In the genomic region with DNA sequence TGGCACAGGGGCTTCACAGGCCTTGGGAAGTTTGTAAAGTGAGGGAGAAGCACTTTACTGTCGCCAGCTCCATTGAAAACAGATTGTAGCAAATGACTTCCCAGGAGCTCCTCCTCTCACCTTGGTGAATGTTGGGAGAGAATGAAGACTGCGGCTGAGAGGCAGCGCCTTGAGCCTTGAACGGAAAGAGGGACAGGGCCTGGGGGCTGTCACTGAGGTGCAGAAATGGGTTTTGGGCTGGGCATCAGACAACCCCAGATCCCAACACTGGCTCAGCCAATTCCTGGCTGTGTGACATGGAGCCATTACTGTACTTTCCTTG, we compare ENCODE assay signal across 8 cellular contexts. TPM values are rescaled to one million over a fixed set of nuclear protein-coding genes. Genes with fewer than 3 reads are reported as not detected.
A peak's percentile ranks its signal among the peaks of the same experiment; 100 is the strongest.
DNase-seq lines count a peak whose midpoint lies in the region; ATAC-seq and TF ChIP-seq lines count a peak whose summit lies in the region.

No MANE protein-coding gene starts in this region.

- peak overlapping the region; percentile 76 for H3K4me3 ChIP-seq in GM12865 (ENCODE audit: low read depth, low read length)
- peak overlapping the region; percentile 45 for H3K4me3 ChIP-seq in mucosa of stomach (ENCODE audit: low read length)

- no peaks in the 10 kb centered on the region for H3K27me3 Mint-ChIP-seq in MCF 10A (ENCODE audit: insufficient read depth, unreplicated experiment)

- H3K27me3 ChIP-seq in mucosa of stomach (ENCODE audit: control insufficient read depth, insufficient read depth, low read length), result no peaks in the 10 kb centered on the region

- peak overlapping the region; percentile 90 for H3K4me3 Mint-ChIP-seq in MCF 10A (ENCODE audit: unreplicated experiment)

- no peaks in the 10 kb centered on the region for H3K9me3 Mint-ChIP-seq in MCF 10A (ENCODE audit: unreplicated experiment)

- H3K4me1 Mint-ChIP-seq in MCF 10A (ENCODE audit: insufficient read depth, unreplicated experiment), result peaks cover 11% of the 10 kb centered on the region

- no peaks in the 10 kb centered on the region for H3K36me3 ChIP-seq in mucosa of stomach (ENCODE audit: control insufficient read depth, insufficient read depth, low read length)

- H3K4me1 ChIP-seq in mucosa of stomach (ENCODE audit: control insufficient read depth, insufficient read depth, low read length), result peaks cover 22% of the 10 kb centered on the region

- POLR2A ChIA-PET in MCF 10A (lab: Yijun Ruan, JAX), result interaction anchor here (0.6 to 1.4 kb wide), 6 partner anchors 22 to 121 kb away, joined by 3 to 4 read pairs (median 3); no protein-coding TSS in a partner anchor

- peak; percentile 9 for ATAC-seq in HG03196 (IDR thresholded peaks at IDR 0.05; ENCODE audit: unreplicated experiment)

- peak overlapping the region; percentile 82 for H3K9ac ChIP-seq in mucosa of stomach (ENCODE audit: low read length)

- intact Hi-C loops in MCF 10A (cut with micrococcal nuclease), result loop anchor here (5.0 kb wide), 2 partner anchors 133 to 177 kb away; no protein-coding TSS in a partner anchor

- H3K9me3 ChIP-seq in mucosa of stomach (ENCODE audit: control insufficient read depth, low read length), result no peaks in the 10 kb centered on the region

- DNase-seq in GM12865 (ENCODE audit: low read depth), result no peak
- DNase-seq in MCF 10A (ENCODE audit: unreplicated experiment), result peak; percentile 4
- DNase-seq in NCI-H524 treated with DMSO at 0.1 percent for 48 hours (lab: John Stamatoyannopoulos, UW), result no peak
- DNase-seq in SIG-M5 treated with dmso at 0.1 percent for 504 hours (lab: John Stamatoyannopoulos, UW; ENCODE audit: unreplicated experiment), result no peak
- DNase-seq in activated effector memory CD4-positive, alpha-beta T cell treated with Interleukin-2 at 50 U/mL for 16 hours, result no peak
- no peak for DNase-seq in COLO829 (ENCODE audit: low spot score)

- peak overlapping the region; percentile 93 for H3K27ac Mint-ChIP-seq in MCF 10A (ENCODE audit: low read depth, unreplicated experiment)

- TF ChIP-seq CTCF in GM12865 (IDR thresholded peaks at IDR 0.05; ENCODE audit: insufficient read depth, low read depth, low read length, missing control alignments) (no peak), MCF 10A (IDR thresholded peaks at IDR 0.05; ENCODE audit: unreplicated experiment) (no peak)

- no TSS peak for BruUV-seq in MCF 10A (replicated peaks; lab: Mats Ljungman, UMichigan)

- H3K36me3 Mint-ChIP-seq in MCF 10A (ENCODE audit: insufficient read depth, unreplicated experiment), result peaks cover 12% of the 10 kb centered on the region

- CTCF ChIA-PET in MCF 10A (lab: Yijun Ruan, JAX), result interaction anchor here (0.6 to 1.3 kb wide), 4 partner anchors 13 to 308 kb away, joined by 3 to 4 read pairs (median 4); no protein-coding TSS in a partner anchor

RNA-seq across cellular contexts. Expression of a gene that starts 0.6 kb away (rescaled TPM):
- total RNA-seq in MCF 10A (2022), result 30.0 and 33.3 TPM in 2 replicates
